ENCODE assay signal across 19 cellular contexts in genomic region chr16:67063008-67063407, GRCh38. TPM values are rescaled to one million over a fixed set of nuclear protein-coding genes. Genes with fewer than 3 reads are reported as not detected.
DNase-seq lines count a peak whose midpoint lies in the region; ATAC-seq, FAIRE-seq and TF ChIP-seq lines count a peak whose summit lies in the region.
"Had no signal": no experiment of that assay in that cellular context is flagged by ENCODE, and none has a peak within 500 bp of the region (broad histone marks: within the 10 kb centered on the region; RNA-seq: fewer than 3 reads in every experiment).

No MANE protein-coding gene starts in this region.

- H3K36me3 Mint-ChIP-seq in activated CD4-positive, alpha-beta T cell treated with anti-CD3 and anti-CD28 coated beads for 36 hours (ENCODE audit: low read depth) = peaks cover 21% of the 10 kb centered on the region
- H3K36me3 Mint-ChIP-seq in T-helper 2 cell treated with Interferon-gamma antibody and Interleukin-4, amounts not matched to agents 5 μg/mL and 100 μg/mL, for 36 hours (ENCODE audit: low read depth) = peaks cover 40% of the 10 kb centered on the region
- H3K36me3 Mint-ChIP-seq in effector memory CD8-positive, alpha-beta T cell (ENCODE audit: insufficient read depth) = peaks cover 22% of the 10 kb centered on the region

- H3K27me3 Mint-ChIP-seq in activated CD4-positive, alpha-beta T cell treated with anti-CD3 and anti-CD28 coated beads for 36 hours = no peaks in the 10 kb centered on the region
- H3K27me3 Mint-ChIP-seq in T-helper 2 cell treated with Interferon-gamma antibody and Interleukin-4, amounts not matched to agents 5 μg/mL and 100 μg/mL, for 36 hours (ENCODE audit: low read depth) = no peaks in the 10 kb centered on the region
- no peaks in the 10 kb centered on the region for H3K27me3 Mint-ChIP-seq in effector memory CD8-positive, alpha-beta T cell

- POLR2A ChIA-PET in activated CD4-positive, alpha-beta T cell treated with anti-CD3 and anti-CD28 coated beads for 36 hours (lab: Charles Lee) = no interaction called here

- H3K9me3 Mint-ChIP-seq in activated CD4-positive, alpha-beta T cell treated with anti-CD3 and anti-CD28 coated beads for 36 hours (ENCODE audit: low read depth) = no peaks in the 10 kb centered on the region
- H3K9me3 Mint-ChIP-seq in T-helper 2 cell treated with Interferon-gamma antibody and Interleukin-4, amounts not matched to agents 5 μg/mL and 100 μg/mL, for 36 hours = no peaks in the 10 kb centered on the region
- no peaks in the 10 kb centered on the region for H3K9me3 Mint-ChIP-seq in effector memory CD8-positive, alpha-beta T cell
- H3K9me3 Mint-ChIP-seq: activated T-cell treated with anti-CD3 and anti-CD28 coated beads, Interleukin-2, amount 50 U/mL, for 4 hours had no signal

- H3K4me3 ChIP-seq in vagina = no peak overlapping the region
- H3K4me3 ChIP-seq: esophagus squamous epithelium, smooth muscle cell had no signal

- TF ChIP-seq POLR2A in vagina (IDR thresholded peaks at IDR 0.05) = no peak

- peaks cover 12% of the 10 kb centered on the region for H3K4me1 Mint-ChIP-seq in activated CD4-positive, alpha-beta T cell treated with anti-CD3 and anti-CD28 coated beads for 36 hours
- H3K4me1 Mint-ChIP-seq in T-helper 2 cell treated with Interferon-gamma antibody and Interleukin-4, amounts not matched to agents 5 μg/mL and 100 μg/mL, for 36 hours (ENCODE audit: low read depth) = peaks cover 19% of the 10 kb centered on the region
- H3K4me1 Mint-ChIP-seq in effector memory CD8-positive, alpha-beta T cell (ENCODE audit: low read depth in 2 of 2) = peaks cover 8 to 19% of the 10 kb centered on the region in 2 donors

- intact Hi-C loops in activated CD4-positive, alpha-beta T cell treated with anti-CD3 and anti-CD28 coated beads for 36 hours (cut with DNase I, micrococcal nuclease) = no loop called here
- intact Hi-C loops in vagina (cut with DNase I) = no loop called here

- no peak for TF ChIP-seq CTCF in vagina (IDR thresholded peaks at IDR 0.05)

- peaks cover 0 to 9% of the 10 kb centered on the region in 2 donors for H3K36me3 ChIP-seq in vagina

- H3K27ac ChIP-seq in vagina = no peak overlapping the region
- H3K27ac ChIP-seq: esophagus squamous epithelium, neutrophil had no signal

- no peaks in the 10 kb centered on the region for H3K27me3 ChIP-seq in vagina
- H3K27me3 ChIP-seq: esophagus squamous epithelium, neutrophil had no signal

- H3K27ac Mint-ChIP-seq in activated CD4-positive, alpha-beta T cell treated with anti-CD3 and anti-CD28 coated beads for 36 hours = peak overlapping the region; percentile 67
- H3K27ac Mint-ChIP-seq in T-helper 2 cell treated with Interferon-gamma antibody and Interleukin-4, amounts not matched to agents 5 μg/mL and 100 μg/mL, for 36 hours = peak overlapping the region; percentile 29
- H3K27ac Mint-ChIP-seq in effector memory CD8-positive, alpha-beta T cell = peak overlapping the region; percentile 6 to 13

- H3K4me1 ChIP-seq in vagina = no peaks in the 10 kb centered on the region

- peak; percentile 44 for ATAC-seq in activated CD4-positive, alpha-beta T cell treated with anti-CD3 and anti-CD28 coated beads for 36 hours
- ATAC-seq in effector memory CD8-positive, alpha-beta T cell (replicated peaks) = no peak
- no peak for ATAC-seq in HG02852 (IDR thresholded peaks at IDR 0.05; ENCODE audit: unreplicated experiment)
- ATAC-seq: activated T-cell treated with anti-CD3 and anti-CD28 coated beads, Interleukin-2, amount 50 U/mL, for 4 hours had no signal

- H3K9me3 ChIP-seq in vagina = no peaks in the 10 kb centered on the region
- H3K9me3 ChIP-seq: esophagus squamous epithelium, neutrophil had no signal

- H3K4me3 Mint-ChIP-seq in activated CD4-positive, alpha-beta T cell treated with anti-CD3 and anti-CD28 coated beads for 36 hours = no peak overlapping the region
- H3K4me3 Mint-ChIP-seq in T-helper 2 cell treated with Interferon-gamma antibody and Interleukin-4, amounts not matched to agents 5 μg/mL and 100 μg/mL, for 36 hours = peak overlapping the region; percentile 48
- H3K4me3 Mint-ChIP-seq in effector memory CD8-positive, alpha-beta T cell = peak overlapping the region in 1 of 2 donors; percentile 37
- H3K4me3 Mint-ChIP-seq: activated T-cell treated with anti-CD3 and anti-CD28 coated beads, Interleukin-2, amount 50 U/mL, for 4 hours had no signal

- CTCF ChIA-PET in activated CD4-positive, alpha-beta T cell treated with anti-CD3 and anti-CD28 coated beads for 36 hours (lab: Charles Lee) = no interaction called here

- DNase-seq in activated CD4-positive, alpha-beta T cell treated with anti-CD3 and anti-CD28 coated beads for 36 hours = no peak
- DNase-seq in activated CD4-positive, alpha-beta T cell treated with anti-CD3 and anti-CD28 coated beads, Interleukin-2, amount 50 U/mL, for 1 hour = no peak
- no peak for DNase-seq in GM18507 (ENCODE audit: extremely low spot score, insufficient read length, low read depth)
- DNase-seq in T-helper 2 cell treated with Interferon-gamma antibody and Interleukin-4, amounts not matched to agents 5 μg/mL and 100 μg/mL, for 36 hours (ENCODE audit: low spot score) = no peak
- DNase-seq in effector memory CD8-positive, alpha-beta T cell = no peak
- no peak for DNase-seq in vagina (ENCODE audit: extremely low spot score in 2 of 2)
- no peak for DNase-seq in NCI-H69 (lab: John Stamatoyannopoulos, UW)
- DNase-seq: activated CD4-positive, alpha-beta T cell treated with anti-CD3 and anti-CD28 coated beads for 4 hours; activated T-cell treated with anti-CD3 and anti-CD28 coated beads, Interleukin-2, amount 50 U/mL, for 4 hours; amniotic stem cell; central memory CD4-positive, alpha-beta T cell; esophagus squamous epithelium; NCI-H1105 treated with DMSO at 0.1 percent for 48 hours; NCI-H510A treated with DMSO at 0.1 percent for 48 hours; SHP77 treated with DMSO at 0.1 percent for 48 hours; stimulated activated CD8-positive, alpha-beta memory T cell treated with anti-CD3 and anti-CD28 coated beads, Interleukin-4, amount 100 ng/mL, for 48 hours had no signal

- FAIRE-seq in GM18507 (lab: Jason Lieb, UNC) = peak; percentile 74

RNA-seq across cellular contexts. Expression of gene CBFB, which starts 34.1 kb away (rescaled TPM):
- 10 to 100 TPM; 84.6 to 90.2 TPM for total RNA-seq in activated CD4-positive, alpha-beta T cell treated with anti-CD3 and anti-CD28 coated beads for 36 hours
- total RNA-seq in vagina = 33.9 TPM

RNA-seq across cellular contexts. Expression of gene PHAF1, which starts 46.7 kb away (rescaled TPM):
- total RNA-seq in activated CD4-positive, alpha-beta T cell treated with anti-CD3 and anti-CD28 coated beads for 36 hours = 10 to 100 TPM; 12.7 to 14.0 TPM
- 23.3 TPM for total RNA-seq in vagina

Comparison
In these comparisons a context has a peak if more than half of its experiments do, and no peak if none do; other contexts are left out.
1. H3K27ac Mint-ChIP-seq: peak in every context shown above with its lines; median percentile 67 in activated CD4-positive, alpha-beta T cell treated with anti-CD3 and anti-CD28 coated beads for 36 hours; 29 in T-helper 2 cell treated with Interferon-gamma antibody and Interleukin-4, amounts not matched to agents 5 μg/mL and 100 μg/mL, for 36 hours; 10 in effector memory CD8-positive, alpha-beta T cell.